11 cellular contexts compared by ENCODE assay signal in genomic region chr6:161226005-161226964, GRCh38. TPM values are rescaled to one million over a fixed set of nuclear protein-coding genes. Genes with fewer than 3 reads are reported as not detected.
A peak's percentile ranks its signal among the peaks of the same experiment; 100 is the strongest.
DNase-seq lines count a peak whose midpoint lies in the region; ATAC-seq, FAIRE-seq and TF ChIP-seq lines count a peak whose summit lies in the region.
"Had no signal": no experiment of that assay in that cellular context is flagged by ENCODE, and none has a peak within 500 bp of the region (broad histone marks: within the 10 kb centered on the region; RNA-seq: fewer than 3 reads in every experiment).

No MANE protein-coding gene starts in this region.

- no peak for ATAC-seq in left lobe of liver

- intact Hi-C loops in dorsolateral prefrontal cortex (cut with DNase I) = loop anchor here (5.0 kb wide), 2 partner anchors 46 to 59 kb away; partner anchors contain the start of gene AGPAT4 (in 2 of the 2)

- in situ Hi-C loops in KBM-7 (cut with MboI; ENCODE audit: low pct_unique_long_range_greater_than_20kb, low sequenced_read_pairs) = no loop called here

- no peak for TF ChIP-seq CTCF in dorsolateral prefrontal cortex (IDR thresholded peaks at IDR 0.05 in 54 of 56, conservative IDR thresholded peaks at IDR 0.05 in 2 of 56; ENCODE audit: low read depth in 1 of 56, partially characterized antibody in 56 of 56)

- peak; percentile 11 for DNase-seq in activated naive CD4-positive, alpha-beta T cell treated with Interleukin-2 at 50 U/mL for 16 hours
- DNase-seq in activated naive CD4-positive, alpha-beta T cell (lab: John Stamatoyannopoulos, UW) = no peak
- DNase-seq in KBM-7 (peak; percentile 62), dorsolateral prefrontal cortex (no peak), substantia nigra (lab: John Stamatoyannopoulos, UW) (no peak), frontal cortex (ENCODE audit: low spot score in 2 of 2) (no peak), left lobe of liver (ENCODE audit: low spot score) (no peak), DMS53 (lab: John Stamatoyannopoulos, UW) (no peak)
- DNase-seq: brain microvascular endothelial cell, PC-9 had no signal

- H3K4me3 ChIP-seq in dorsolateral prefrontal cortex = peak overlapping the region in 12 of 59 donors; percentile 0 to 47 (median 12)
- H3K4me3 ChIP-seq: PC-9 had no signal

- FAIRE-seq in frontal cortex (lab: Jason Lieb, UNC) = no peak
- FAIRE-seq: H1 had no signal

- peak overlapping the region in 55 of 59 donors; percentile 11 to 93 (median 84) for H3K27ac ChIP-seq in dorsolateral prefrontal cortex
- peak overlapping the region; percentile 51 for H3K27ac ChIP-seq in substantia nigra (ENCODE audit: low read depth, low read length, poor library complexity, severe bottlenecking)
- H3K27ac ChIP-seq: brain microvascular endothelial cell, PC-9 had no signal

- H3K27me3 ChIP-seq in dorsolateral prefrontal cortex = no peaks in the 10 kb centered on the region
- H3K27me3 ChIP-seq: brain microvascular endothelial cell had no signal

RNA-seq across cellular contexts. Expression of gene AGPAT4, which starts 47.6 kb away (rescaled TPM):
- total RNA-seq in dorsolateral prefrontal cortex (100 to 1,000 TPM in 5 of 120 experiments, 10 to 100 TPM in 115; 34.6 to 138 (median 62.5) TPM), frontal cortex (44.4 TPM), left lobe of liver (0.88 TPM)

Comparison
In these comparisons a context has a peak if more than half of its experiments do, and no peak if none do; other contexts are left out.
1. DNase-seq: peak in activated naive CD4-positive, alpha-beta T cell treated with Interleukin-2 at 50 U/mL for 16 hours (single experiment) and KBM-7 (single experiment); none in activated naive CD4-positive, alpha-beta T cell (0 of 4), dorsolateral prefrontal cortex (0 of 10), substantia nigra (0 of 49), frontal cortex (0 of 2), left lobe of liver (single experiment) and DMS53 (single experiment).
2. RNA of gene AGPAT4, which starts 47.6 kb away (total RNA-seq): 34.6 to 138 TPM in dorsolateral prefrontal cortex and 44.4 TPM in frontal cortex (single experiment); 0.88 TPM in left lobe of liver (single experiment); every median in the first group is over 10 times any median in the second.